ENCODE assay signal across 9 cellular contexts in genomic region chr7:150406565-150407421, GRCh38. TPM values are rescaled to one million over a fixed set of nuclear protein-coding genes. Genes with fewer than 3 reads are reported as not detected.
DNase-seq lines count a peak whose midpoint lies in the region; ATAC-seq and FAIRE-seq lines count a peak whose summit lies in the region.
"Had no signal": no experiment of that assay in that cellular context is flagged by ENCODE, and none has a peak within 500 bp of the region (broad histone marks: within the 10 kb centered on the region; RNA-seq: fewer than 3 reads in every experiment).

No MANE protein-coding gene starts in this region.

- H2AFZ ChIP-seq in neuron (ENCODE audit: low read depth, low read length): no peak overlapping the region

- H3K36me3 ChIP-seq in effector memory CD4-positive, alpha-beta T cell (ENCODE audit: control insufficient read depth, insufficient read depth, low read length): peaks cover 21% of the 10 kb centered on the region
- no peaks in the 10 kb centered on the region for H3K36me3 ChIP-seq in neuron (ENCODE audit: insufficient read depth, low read length)

- H3K27me3 ChIP-seq in effector memory CD4-positive, alpha-beta T cell (replicated peaks; ENCODE audit: control insufficient read depth, insufficient read depth, low read length, poor library complexity, severe bottlenecking): no peaks in the 10 kb centered on the region
- H3K27me3 ChIP-seq in neuron (ENCODE audit: insufficient read depth, low read length): no peaks in the 10 kb centered on the region

- H3K4me1 ChIP-seq in effector memory CD4-positive, alpha-beta T cell (ENCODE audit: control insufficient read depth, insufficient read depth, low read length, poor library complexity, severe bottlenecking): peaks cover 22% of the 10 kb centered on the region
- peaks cover 37% of the 10 kb centered on the region for H3K4me1 ChIP-seq in neuron (ENCODE audit: insufficient read depth, low read length)

- H3K27ac ChIP-seq in effector memory CD4-positive, alpha-beta T cell (ENCODE audit: insufficient read depth, low read length, poor library complexity, severe bottlenecking): peak overlapping the region; percentile 89

- DNase-seq in activated T-cell treated with anti-CD3 and anti-CD28 coated beads for 4 hours (peak; percentile 17), RCC 7860 (ENCODE audit: low spot score) (peak; percentile 62), frontal cortex (ENCODE audit: low spot score in 2 of 2) (no peak), GOT3 (lab: John Stamatoyannopoulos, UW) (no peak)
- DNase-seq in activated T-cell treated with anti-CD3 and anti-CD28 coated beads, Interleukin-2, amount 50 U/mL, for 1 hour: no peak
- no peak for DNase-seq in effector memory CD4-positive, alpha-beta T cell

- ATAC-seq in HG02885 (IDR thresholded peaks at IDR 0.05; ENCODE audit: poor library complexity, unreplicated experiment): peak; percentile 45

- no peaks in the 10 kb centered on the region for H3K9me3 ChIP-seq in effector memory CD4-positive, alpha-beta T cell (ENCODE audit: control insufficient read depth, low read length)
- no peaks in the 10 kb centered on the region for H3K9me3 ChIP-seq in neuron (ENCODE audit: low read length)

- H3K4me3 ChIP-seq in effector memory CD4-positive, alpha-beta T cell (ENCODE audit: insufficient read depth, low read depth, low read length, poor library complexity, severe bottlenecking): peak overlapping the region; percentile 84
- peak overlapping the region; percentile 60 for H3K4me3 ChIP-seq in neuron (ENCODE audit: low read length)

- FAIRE-seq in RCC 7860 (lab: Jason Lieb, UNC): peak; percentile 60
- no peak for FAIRE-seq in frontal cortex (lab: Jason Lieb, UNC)
- FAIRE-seq: G401.6 had no signal

RNA-seq across cellular contexts. Expression of gene ZNF775, which starts 27.7 kb away (rescaled TPM):
- total RNA-seq in frontal cortex: 10.2 TPM

RNA-seq across cellular contexts. Expression of gene REPIN1, which starts 38.2 kb away (rescaled TPM):
- 29.3 TPM for total RNA-seq in frontal cortex

RNA-seq across cellular contexts. Expression of gene GIMAP8, which starts 43.6 kb away (rescaled TPM):
- 1.6 TPM for total RNA-seq in frontal cortex

Comparison
In these comparisons a context has a peak if more than half of its experiments do, and no peak if none do; other contexts are left out.
1. DNase-seq: peak in activated T-cell treated with anti-CD3 and anti-CD28 coated beads for 4 hours (single experiment) and RCC 7860 (single experiment); none in activated T-cell treated with anti-CD3 and anti-CD28 coated beads, Interleukin-2, amount 50 U/mL, for 1 hour (single experiment), effector memory CD4-positive, alpha-beta T cell (0 of 3), frontal cortex (0 of 2) and GOT3 (single experiment).